9 cellular contexts compared by ENCODE assay signal in genomic region chr17:18981642-18982424, GRCh38. TPM values are rescaled to one million over a fixed set of nuclear protein-coding genes. Genes with fewer than 3 reads are reported as not detected.
DNase-seq lines count a peak whose midpoint lies in the region; ATAC-seq and TF ChIP-seq lines count a peak whose summit lies in the region.
"Had no signal": no experiment of that assay in that cellular context is flagged by ENCODE, and none has a peak within 500 bp of the region (broad histone marks: within the 10 kb centered on the region; RNA-seq: fewer than 3 reads in every experiment).

No MANE protein-coding gene starts in this region.

- peak; percentile 45 for DNase-seq in stimulated activated CD4-positive, alpha-beta T cell treated with anti-CD3 and anti-CD28 coated beads, Interleukin-15, amount 100 ng/mL, for 24 hours
- DNase-seq in stimulated activated CD4-positive, alpha-beta T cell treated with anti-CD3 and anti-CD28 coated beads, Interleukin-4, amount 100 ng/mL, for 1 hour: no peak
- DNase-seq in SK-N-SH: no peak
- DNase-seq in islet precursor cell: peak; percentile 96
- no peak for DNase-seq in stimulated activated naive CD4-positive, alpha-beta T cell (lab: John Stamatoyannopoulos, UW)
- no peak for DNase-seq in SK-N-DZ (ENCODE audit: low spot score)
- DNase-seq in T-helper 9 cell: no peak
- DNase-seq: activated B cell treated with CpG ODN at 0.5 μM for 24 hours had no signal

- H4K20me1 ChIP-seq in SK-N-SH (ENCODE audit: insufficient read depth): no peaks in the 10 kb centered on the region

- ATAC-seq in GM19455 (IDR thresholded peaks at IDR 0.05; ENCODE audit: unreplicated experiment): no peak

- TF ChIP-seq CTCF in SK-N-SH (IDR thresholded peaks at IDR 0.05): no peak

- no peaks in the 10 kb centered on the region for H3F3A ChIP-seq in SK-N-SH (replicated peaks; ENCODE audit: insufficient read depth)

- H2AFZ ChIP-seq in SK-N-SH (ENCODE audit: low read depth): peak overlapping the region; percentile 67

- TF ChIP-seq RAD21 in SK-N-SH (IDR thresholded peaks at IDR 0.05; ENCODE audit: low read length): no peak

- H3K9me2 ChIP-seq in SK-N-SH: no peaks in the 10 kb centered on the region

- H3K27ac ChIP-seq in SK-N-SH (ENCODE audit: low read depth in 2 of 2, low read length in 1 of 2): peak overlapping the region in 1 of 2 experiments; percentile 63; a peak in 3 of 4 replicates

- H3K4me2 ChIP-seq in SK-N-SH: peak overlapping the region; percentile 41; the same call in 1 of the 2 replicates

- no peaks in the 10 kb centered on the region for H3K9me3 ChIP-seq in SK-N-SH

- no peaks in the 10 kb centered on the region for H3K79me2 ChIP-seq in SK-N-SH (ENCODE audit: insufficient read depth)

- WGBS in SK-N-SH (ENCODE audit: low lambda C conversion rate): 53% methylated on average over 18 of the region's 30 CpGs

- POLR2A ChIA-PET in SK-N-SH (lab: Yijun Ruan, JAX): no interaction called here

- H3K4me1 ChIP-seq in SK-N-SH (ENCODE audit: control insufficient read depth in 1 of 2, insufficient read depth in 2 of 2, low read depth in 1 of 2, low read length in 1 of 2): peaks cover 0 to 11% of the 10 kb centered on the region in 2 experiments; a peak in 3 of 4 replicates

- peak in 1 of 2 experiments; percentile 11; a peak in 1 of 4 replicates for TF ChIP-seq EP300 in SK-N-SH (IDR thresholded peaks at IDR 0.05; ENCODE audit: borderline replicate concordance in 1 of 2, low read depth in 1 of 2, low read length in 1 of 2)

- H3K4me3 ChIP-seq in SK-N-SH (ENCODE audit: low read depth in 2 of 2, low read length in 1 of 2): no peak overlapping the region

- CTCF ChIA-PET in SK-N-SH (lab: Yijun Ruan, JAX): interaction anchor here (2.5 kb wide), 1 partner anchor 21 kb away, joined by 17 read pairs; no protein-coding TSS in a partner anchor

- H3K27me3 ChIP-seq in SK-N-SH (ENCODE audit: insufficient read depth): no peaks in the 10 kb centered on the region

- H3K9ac ChIP-seq in SK-N-SH: peak overlapping the region; percentile 71

- H3K36me3 ChIP-seq in SK-N-SH (replicated peaks in 1 of 2; ENCODE audit: control insufficient read depth in 1 of 2, insufficient read depth in 2 of 2, low read length in 1 of 2): peaks cover 0 to 20% of the 10 kb centered on the region in 2 experiments

TF ChIP-seq in SK-N-SH, 30 proteins besides CTCF, POLR2A, EP300 and RAD21:
- no peak for TF ChIP-seq TAF1 (IDR thresholded peaks at IDR 0.05; ENCODE audit: borderline replicate concordance, low read depth, low read length)
- no peak; the same call in 1 of the 2 replicates for TF ChIP-seq TCF12 (IDR thresholded peaks at IDR 0.05)
- no peak for TF ChIP-seq TEAD4 (IDR thresholded peaks at IDR 0.05; ENCODE audit: borderline replicate concordance, insufficient read depth)
- no peak for TF ChIP-seq CHD2 (IDR thresholded peaks at IDR 0.05; ENCODE audit: low read length, partially characterized antibody)
- TF ChIP-seq MAX (IDR thresholded peaks at IDR 0.05; ENCODE audit: low read depth): peak; percentile 87
- no peak for TF ChIP-seq RFX5 (IDR thresholded peaks at IDR 0.05; ENCODE audit: low read length)
- TF ChIP-seq JUND (IDR thresholded peaks at IDR 0.05): no peak; the same call in 1 of the 2 replicates
- TF ChIP-seq FOXJ3 (CRISPR knock-in tag; IDR thresholded peaks at IDR 0.05): no peak
- TF ChIP-seq EZH2phosphoT487 (IDR thresholded peaks at IDR 0.05; ENCODE audit: borderline replicate concordance, low read depth): no peak
- TF ChIP-seq FOSL2 (IDR thresholded peaks at IDR 0.05; ENCODE audit: borderline replicate concordance, low read depth): peak; percentile 83
- TF ChIP-seq RCOR1 (IDR thresholded peaks at IDR 0.05; ENCODE audit: low read length): no peak
- peak; percentile 15; the same call in 1 of the 2 replicates for TF ChIP-seq PBX3 (IDR thresholded peaks at IDR 0.05)
- TF ChIP-seq MEF2A (IDR thresholded peaks at IDR 0.05; ENCODE audit: borderline replicate concordance, low read depth): no peak
- no peak for TF ChIP-seq NFIC (IDR thresholded peaks at IDR 0.05; ENCODE audit: borderline replicate concordance)
- TF ChIP-seq RXRA (IDR thresholded peaks at IDR 0.05; ENCODE audit: borderline replicate concordance, low read depth): no peak
- no peak for TF ChIP-seq POLR2AphosphoS5 (IDR thresholded peaks at IDR 0.05; ENCODE audit: low read depth, low read length)
- no peak for TF ChIP-seq GATA2 (CRISPR knock-in tag; IDR thresholded peaks at IDR 0.05)
- no peak for TF ChIP-seq SMC3 (IDR thresholded peaks at IDR 0.05; ENCODE audit: low read depth, low read length)

RNA-seq across cellular contexts. Expression of gene FAM83G, which starts 22.7 kb away (rescaled TPM):
- 6.4 and 6.5 TPM in 2 replicates for polyA plus RNA-seq in SK-N-SH (2012; rRNA removed)
- 2.2 and 3.8 TPM in 2 replicates for polyA plus RNA-seq in SK-N-SH (2012; cell fraction: cytosol; rRNA removed)
- polyA plus RNA-seq in SK-N-SH (2012; cell fraction: nucleus; rRNA removed): 13.1 and 14.0 TPM in 2 replicates
- polyA plus RNA-seq in SK-N-DZ (2014; cell fraction: cytosol; rRNA removed): 0.08 TPM in 1 of 2 replicates, not detected in the other
- polyA plus RNA-seq in SK-N-DZ (2014; cell fraction: nucleus; rRNA removed): not detected in 2 replicates

RNA-seq across cellular contexts. Expression of gene SLC5A10, which starts 29.9 kb away (rescaled TPM):
- polyA plus RNA-seq in SK-N-SH (2012; rRNA removed): not detected in 2 replicates
- not detected in 2 replicates for polyA plus RNA-seq in SK-N-SH (2012; cell fraction: cytosol; rRNA removed)
- 0.01 TPM in 2 replicates for polyA plus RNA-seq in SK-N-SH (2012; cell fraction: nucleus; rRNA removed)
- polyA plus RNA-seq in SK-N-DZ (2014; cell fraction: cytosol; rRNA removed): 0.51 TPM in 1 of 2 replicates, not detected in the other
- 0.09 TPM in 1 of 2 replicates, not detected in the other for polyA plus RNA-seq in SK-N-DZ (2014; cell fraction: nucleus; rRNA removed)

Comparison
In these comparisons a context has a peak if more than half of its experiments do, and no peak if none do; other contexts are left out.
1. DNase-seq: peak in stimulated activated CD4-positive, alpha-beta T cell treated with anti-CD3 and anti-CD28 coated beads, Interleukin-15, amount 100 ng/mL, for 24 hours (single experiment) and islet precursor cell (single experiment); none in stimulated activated CD4-positive, alpha-beta T cell treated with anti-CD3 and anti-CD28 coated beads, Interleukin-4, amount 100 ng/mL, for 1 hour (single experiment), SK-N-SH (single experiment), stimulated activated naive CD4-positive, alpha-beta T cell (0 of 6), SK-N-DZ (single experiment) and T-helper 9 cell (single experiment).